ENCODE assay signal across 1 cellular context in the genomic region with DNA sequence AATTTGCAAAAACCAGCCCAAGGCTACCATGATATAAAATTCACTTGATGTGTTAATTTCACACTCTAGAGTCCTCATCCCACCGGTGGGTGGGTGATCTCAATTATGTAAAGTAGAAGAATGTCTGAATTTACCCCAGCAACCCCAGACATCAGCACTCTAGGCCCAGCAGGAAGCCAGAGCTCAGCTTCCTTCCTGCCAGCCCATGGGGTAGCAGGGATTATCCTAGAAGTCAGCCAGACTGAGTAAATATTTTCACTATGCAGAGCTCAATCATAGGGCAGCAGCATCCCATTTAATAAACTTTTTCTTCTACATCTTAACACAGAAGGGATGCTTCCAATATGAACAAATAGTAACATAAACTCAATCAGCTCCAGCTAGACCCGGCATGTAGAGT.
TF ChIP-seq lines count a peak whose summit lies in the region.

No MANE protein-coding gene starts in this region.

TF ChIP-seq in HEK293, 187 proteins besides CTCF, POLR2A, EP300 and RAD21 (continued from another document):
- TF ChIP-seq BCL11A (tag by site-specific recombination; IDR thresholded peaks at IDR 0.05; ENCODE audit: low read depth) = no peak
